17 cellular contexts compared by ENCODE assay signal in genomic region chr11:26062665-26063064, GRCh38.
DNase-seq lines count a peak whose midpoint lies in the region; ATAC-seq and TF ChIP-seq lines count a peak whose summit lies in the region.
"Had no signal": no experiment of that assay in that cellular context is flagged by ENCODE, and none has a peak within 500 bp of the region (broad histone marks: within the 10 kb centered on the region; RNA-seq: fewer than 3 reads in every experiment).

No MANE protein-coding gene starts in this region.

- DNase-seq in left ventricle myocardium inferior = no peak
- DNase-seq in right cardiac atrium = no peak
- DNase-seq in Karpas-422 = no peak
- peak; percentile 3 for DNase-seq in adipocyte (ENCODE audit: low read depth)
- DNase-seq in dermis blood vessel endothelial cell = no peak
- no peak for DNase-seq in tibial artery
- DNase-seq in posterior cingulate gyrus = no peak
- DNase-seq: 8988T; BE2C; CD4-positive, alpha-beta memory T cell; COR-L47; DMS153; DMS79 treated with DMSO at 0.1 percent for 48 hours; GDM1; H9 had no signal

- TF ChIP-seq CTCF in left ventricle myocardium inferior (IDR thresholded peaks at IDR 0.05; ENCODE audit: borderline replicate concordance) = no peak
- TF ChIP-seq CTCF in tibial artery (IDR thresholded peaks at IDR 0.05) = no peak

- no peak overlapping the region for H3K9ac ChIP-seq in Karpas-422 (ENCODE audit: low read length)
- no peak overlapping the region for H3K9ac ChIP-seq in adipocyte (ENCODE audit: low read length)

- H3K4me3 ChIP-seq in left ventricle myocardium inferior (no peak overlapping the region), right cardiac atrium (ENCODE audit: low read length) (no peak overlapping the region), Karpas-422 (ENCODE audit: low read length) (no peak overlapping the region), adipocyte (ENCODE audit: low read length) (no peak overlapping the region), tibial artery (no peak overlapping the region)
- H3K4me3 ChIP-seq: GM23338 had no signal

- no peaks in the 10 kb centered on the region for H3K27me3 ChIP-seq in left ventricle myocardium inferior (ENCODE audit: low read depth)
- no peaks in the 10 kb centered on the region for H3K27me3 ChIP-seq in right cardiac atrium (ENCODE audit: control insufficient read depth, insufficient read depth)
- H3K27me3 ChIP-seq in Karpas-422 (ENCODE audit: low read length) = no peaks in the 10 kb centered on the region
- no peaks in the 10 kb centered on the region for H3K27me3 ChIP-seq in adipocyte (replicated peaks; ENCODE audit: control insufficient read depth, insufficient read depth, low read length)
- no peaks in the 10 kb centered on the region for H3K27me3 ChIP-seq in tibial artery
- H3K27me3 ChIP-seq: BE2C had no signal

- intact Hi-C loops in left ventricle myocardium inferior (cut with micrococcal nuclease) = no loop called here
- intact Hi-C loops in right cardiac atrium (cut with DNase I) = no loop called here
- intact Hi-C loops in tibial artery (cut with DNase I; ENCODE audit: low total_unique reads) = no loop called here
- intact Hi-C loops in posterior cingulate gyrus (cut with DNase I) = no loop called here

- H2AFZ ChIP-seq in Karpas-422 (ENCODE audit: low read length) = no peak overlapping the region
- H2AFZ ChIP-seq: GM23338 had no signal

- no peaks in the 10 kb centered on the region for H3K79me2 ChIP-seq in Karpas-422 (ENCODE audit: low read length)

- H3K9me2 ChIP-seq in Karpas-422 (replicated peaks; ENCODE audit: insufficient read depth, low read length) = no peaks in the 10 kb centered on the region

- H3K4me1 ChIP-seq in left ventricle myocardium inferior = no peaks in the 10 kb centered on the region
- no peaks in the 10 kb centered on the region for H3K4me1 ChIP-seq in right cardiac atrium (ENCODE audit: control insufficient read depth, insufficient read depth, low read length)
- H3K4me1 ChIP-seq in Karpas-422 (ENCODE audit: low read length) = peaks cover 35% of the 10 kb centered on the region
- H3K4me1 ChIP-seq in adipocyte (ENCODE audit: control insufficient read depth, insufficient read depth, low read length) = no peaks in the 10 kb centered on the region
- peaks cover 0 to 29% (median 3%) of the 10 kb centered on the region in 4 donors for H3K4me1 ChIP-seq in tibial artery
- H3K4me1 ChIP-seq: BE2C had no signal

- no peaks in the 10 kb centered on the region for H4K20me1 ChIP-seq in Karpas-422 (ENCODE audit: insufficient read depth, low read depth, low read length)

- H3K9me3 ChIP-seq in left ventricle myocardium inferior (replicated peaks) (no peaks in the 10 kb centered on the region), right cardiac atrium (ENCODE audit: control insufficient read depth, low read length) (no peaks in the 10 kb centered on the region), Karpas-422 (ENCODE audit: low read length) (no peaks in the 10 kb centered on the region), adipocyte (ENCODE audit: control insufficient read depth, low read length) (no peaks in the 10 kb centered on the region), tibial artery (no peaks in the 10 kb centered on the region)
- H3K9me3 ChIP-seq: BE2C had no signal

- H3K27ac ChIP-seq in left ventricle myocardium inferior (replicated peaks) (peak overlapping the region; percentile 36), right cardiac atrium (ENCODE audit: low read length) (no peak overlapping the region), Karpas-422 (ENCODE audit: low read length) (peak overlapping the region; percentile 74), tibial artery (no peak overlapping the region)
- H3K27ac ChIP-seq: C4-2B had no signal

- H3K36me3 ChIP-seq in left ventricle myocardium inferior (no peaks in the 10 kb centered on the region), Karpas-422 (ENCODE audit: insufficient read depth, low read length) (no peaks in the 10 kb centered on the region), adipocyte (ENCODE audit: control insufficient read depth, insufficient read depth, low read length, severe bottlenecking) (no peaks in the 10 kb centered on the region), tibial artery (no peaks in the 10 kb centered on the region)
- H3K36me3 ChIP-seq: BE2C had no signal

- ATAC-seq in right cardiac atrium = no peak
- ATAC-seq: GM23338 had no signal

- peak overlapping the region; percentile 37 for H3K4me2 ChIP-seq in Karpas-422 (ENCODE audit: low read depth, low read length, poor library complexity, severe bottlenecking)
- H3K4me2 ChIP-seq: GM23338 had no signal

- WGBS in right cardiac atrium = 26% methylated on average over 1 of the region's 1 CpG

Comparison
In these comparisons a context has a peak if more than half of its experiments do, and no peak if none do; other contexts are left out.
1. H3K27ac ChIP-seq: peak in left ventricle myocardium inferior (single experiment) and Karpas-422 (single experiment); none in right cardiac atrium (single experiment) and tibial artery (0 of 2).